ENCODE assay signal across 8 cellular contexts in the genomic region with DNA sequence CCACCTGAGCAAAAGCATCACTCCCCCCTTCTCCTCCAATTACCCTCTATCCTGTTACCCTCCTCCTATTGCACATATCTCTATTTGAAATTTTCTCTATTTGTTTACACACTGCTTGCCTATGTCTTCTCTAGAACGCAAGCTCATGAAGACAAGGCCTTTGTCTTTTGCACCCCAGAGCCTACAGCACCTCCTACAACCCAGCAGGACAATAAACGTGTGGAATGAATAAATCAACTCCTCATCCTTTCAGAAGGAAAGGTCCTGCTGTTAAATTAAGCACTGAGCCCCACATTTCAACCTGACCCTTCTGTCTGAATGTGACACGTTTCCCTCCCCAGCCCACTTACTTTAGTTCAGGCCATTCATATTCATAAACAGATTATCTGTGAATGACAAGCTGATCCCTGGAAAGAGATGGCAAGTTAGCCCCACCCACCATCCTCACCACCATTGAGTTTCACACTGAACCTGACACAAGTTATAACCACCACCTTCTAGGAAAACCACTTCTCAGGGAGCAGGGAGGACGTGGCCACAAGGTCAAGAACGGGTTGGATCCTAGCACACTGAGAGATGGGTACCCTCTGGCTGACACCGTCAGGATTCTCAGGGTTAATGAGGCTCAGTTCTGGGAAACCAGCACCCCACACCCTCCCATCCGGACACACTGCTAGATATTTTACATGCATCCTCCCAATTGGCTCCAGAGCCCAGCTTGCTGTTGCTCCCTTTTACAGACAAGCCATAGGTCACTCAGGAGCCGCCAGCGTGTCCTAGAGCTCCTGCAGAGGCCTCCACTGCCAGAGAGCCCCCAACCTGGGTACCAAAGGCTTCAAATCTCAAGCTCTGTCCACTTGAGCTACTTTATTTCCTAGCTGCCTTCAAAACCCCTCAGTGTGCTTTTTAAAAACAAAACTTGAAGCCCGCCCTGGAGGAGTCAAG. TPM values are rescaled to one million over a fixed set of nuclear protein-coding genes. Genes with fewer than 3 reads are reported as not detected.
A peak's percentile ranks its signal among the peaks of the same experiment; 100 is the strongest.
DNase-seq lines count a peak whose midpoint lies in the region; FAIRE-seq and TF ChIP-seq lines count a peak whose summit lies in the region.

No MANE protein-coding gene starts in this region.

- H4K20me1 ChIP-seq in BLaER1 treated with 17β-estradiol and CSF1 and Interleukin-3, amounts not matched to agents 10 nM and 100 nM = no peaks in the 10 kb centered on the region
- no peaks in the 10 kb centered on the region for H4K20me1 ChIP-seq in GM23248 (ENCODE audit: insufficient read depth)

- in situ Hi-C loops in GM23248 (cut with MboI) = no loop called here

- 0 out of 2 replicates have a peak, but pooled peaks cover 5% of the 10 kb centered on the region for H3K79me2 ChIP-seq in GM23248 (ENCODE audit: insufficient read depth)

- no peaks in the 10 kb centered on the region for H3K9me2 ChIP-seq in GM23248 (ENCODE audit: insufficient read depth)

- H3K27ac ChIP-seq in BLaER1 treated with 17β-estradiol and CSF1 and Interleukin-3, amounts not matched to agents 10 nM and 100 nM = peak overlapping the region; percentile 73 to 87 (median 77)
- H3K27ac ChIP-seq in GM23248 (peak overlapping the region; percentile 98), RWPE1 (peak overlapping the region; percentile 72), ectodermal cell (ENCODE audit: insufficient read depth, low read depth, low read length, poor library complexity, severe bottlenecking) (peak overlapping the region; percentile 87), tibial nerve (peak overlapping the region in 3 of 4 donors; percentile 77 to 85 (median 81))

- H2AFZ ChIP-seq in GM23248 = peak overlapping the region; percentile 80

- WGBS in GM23248 (ENCODE audit: low coverage in 1 of 2, low lambda C conversion rate in 2 of 2, missing lambda C conversion rate in 2 of 2), 2 experiments = 29% methylated on average over 10 of the region's 10 CpGs
- WGBS in ectodermal cell, 2 experiments = 5 to 8% methylated on average over 10 of the region's 10 CpGs
- WGBS in tibial nerve, 2 donors = 64 to 73% methylated on average over 10 of the region's 10 CpGs

- H3K4me3 ChIP-seq in BLaER1 treated with 17β-estradiol and CSF1 and Interleukin-3, amounts not matched to agents 10 nM and 100 nM = peak overlapping the region; percentile 58 to 77 (median 65)
- H3K4me3 ChIP-seq in GM23248 (peak overlapping the region; percentile 69), ectodermal cell (ENCODE audit: insufficient read depth, low read depth, low read length) (peak overlapping the region; percentile 45), tibial nerve (peak overlapping the region; percentile 35 to 63 (median 51))

- no peaks in the 10 kb centered on the region for H3K9me3 ChIP-seq in BLaER1 treated with 17β-estradiol and CSF1 and Interleukin-3, amounts not matched to agents 10 nM and 100 nM (replicated peaks in 1 of 11)
- H3K9me3 ChIP-seq in GM23248 (ENCODE audit: low read depth) = no peaks in the 10 kb centered on the region
- no peaks in the 10 kb centered on the region for H3K9me3 ChIP-seq in ectodermal cell (ENCODE audit: control insufficient read depth, low read length)
- no peaks in the 10 kb centered on the region for H3K9me3 ChIP-seq in tibial nerve

- TF ChIP-seq EP300 in tibial nerve (IDR thresholded peaks at IDR 0.05) = no peak

- peak overlapping the region; percentile 81 to 94 (median 90) for H3K4me2 ChIP-seq in BLaER1 treated with 17β-estradiol and CSF1 and Interleukin-3, amounts not matched to agents 10 nM and 100 nM
- peak overlapping the region; percentile 90 for H3K4me2 ChIP-seq in GM23248 (ENCODE audit: unreplicated experiment)

- CTCF ChIA-PET in RWPE1 (lab: Yijun Ruan, JAX) = interaction anchor here (0.6 kb wide), 1 partner anchor 1598 kb away, joined by 4 read pairs; no protein-coding TSS in a partner anchor

- TF ChIP-seq CTCF in RWPE1 (conservative IDR thresholded peaks at IDR 0.05; ENCODE audit: low read depth) (no peak), tibial nerve (IDR thresholded peaks at IDR 0.05) (no peak)

- FAIRE-seq in GM19239 (lab: Jason Lieb, UNC) = no peak

- DNase-seq in GM23248 = peak; percentile 66
- DNase-seq in RWPE1 (ENCODE audit: low spot score) = no peak
- peak; percentile 61 for DNase-seq in medulla oblongata (ENCODE audit: extremely low spot score)
- DNase-seq in tibial nerve (ENCODE audit: low spot score in 2 of 2) = no peak
- DNase-seq in MV-4-11 (lab: John Stamatoyannopoulos, UW) = no peak
- no peak for DNase-seq in GM19239 (ENCODE audit: insufficient read length, low spot score)

- peaks cover 25% of the 10 kb centered on the region for H3F3A ChIP-seq in GM23248 (ENCODE audit: insufficient read depth)

- peak overlapping the region; percentile 76 to 86 (median 83) for H3K9ac ChIP-seq in BLaER1 treated with 17β-estradiol and CSF1 and Interleukin-3, amounts not matched to agents 10 nM and 100 nM
- peak overlapping the region; percentile 91 for H3K9ac ChIP-seq in GM23248

- no peak for TF ChIP-seq POLR2A in tibial nerve (IDR thresholded peaks at IDR 0.05)

- peaks cover 6 to 22% (median 15%) of the 10 kb centered on the region in 10 experiments; a peak in 16 of 20 replicates for H3K4me1 ChIP-seq in BLaER1 treated with 17β-estradiol and CSF1 and Interleukin-3, amounts not matched to agents 10 nM and 100 nM
- H3K4me1 ChIP-seq in GM23248 (ENCODE audit: insufficient read depth) (peaks cover 36% of the 10 kb centered on the region), ectodermal cell (ENCODE audit: control insufficient read depth, insufficient read depth, low read length) (peaks cover 32% of the 10 kb centered on the region), tibial nerve (peaks cover 0 to 51% (median 5%) of the 10 kb centered on the region in 4 donors)

- no peaks in the 10 kb centered on the region for H3K36me3 ChIP-seq in BLaER1 treated with 17β-estradiol and CSF1 and Interleukin-3, amounts not matched to agents 10 nM and 100 nM
- H3K36me3 ChIP-seq in GM23248 (ENCODE audit: low read depth) (no peaks in the 10 kb centered on the region), ectodermal cell (ENCODE audit: control insufficient read depth, insufficient read depth, low read length) (no peaks in the 10 kb centered on the region), tibial nerve (no peaks in the 10 kb centered on the region)

- POLR2A ChIA-PET in RWPE1 (lab: Yijun Ruan, JAX; ENCODE audit: low non-redundant PET) = no interaction called here

- H3K27me3 ChIP-seq in BLaER1 treated with 17β-estradiol and CSF1 and Interleukin-3, amounts not matched to agents 10 nM and 100 nM = peaks cover 0 to 8% (median 0%) of the 10 kb centered on the region in 11 experiments; a peak in 5 of 22 replicates
- H3K27me3 ChIP-seq in GM23248 (replicated peaks; ENCODE audit: insufficient read depth) (no peaks in the 10 kb centered on the region), ectodermal cell (ENCODE audit: control insufficient read depth, insufficient read depth, low read length, poor library complexity, severe bottlenecking) (no peaks in the 10 kb centered on the region), tibial nerve (peaks cover 0 to 7% of the 10 kb centered on the region in 2 donors)

RNA-seq across cellular contexts. Expression of gene PRTFDC1, which starts 0.9 kb away (rescaled TPM):
- 11.4 and 22.0 TPM in 2 replicates for total RNA-seq in GM23248 (2014; rRNA removed; shearing (Covaris generic))
- 13.9 and 16.0 TPM in 2 replicates for polyA plus RNA-seq in GM23248 (2016; fragmentation: Nextera tagmentation; extraction: Ambion mirVana)
- 25.0 TPM for polyA plus RNA-seq in ectodermal cell (2013, experiment 1 of 4)
- 24.5 TPM for polyA plus RNA-seq in ectodermal cell (2013, experiment 2 of 4)
- 18.1 TPM for polyA plus RNA-seq in ectodermal cell (2013, experiment 3 of 4)
- 17.7 TPM for polyA plus RNA-seq in ectodermal cell (2013, experiment 4 of 4)
- 1 to 10 TPM in 3 of 4 donors, under 1 TPM in 1; 0.78 to 5.7 (median 1.3) TPM for total RNA-seq in tibial nerve

Comparison
In these comparisons a context has a peak if more than half of its experiments do, and no peak if none do; other contexts are left out.
1. DNase-seq: peak in GM23248 (single experiment) and medulla oblongata (single experiment); none in RWPE1 (single experiment), tibial nerve (0 of 2), MV-4-11 (single experiment) and GM19239 (single experiment).
2. Peak in every context shown above with its lines, with median percentiles within 50 percentile points of each other: H3K27ac ChIP-seq and H3K4me3 ChIP-seq.